ENCODE assay signal across 8 cellular contexts in genomic region chr7:7192798-7193788, GRCh38. TPM values are rescaled to one million over a fixed set of nuclear protein-coding genes. Genes with fewer than 3 reads are reported as not detected.
DNase-seq lines count a peak whose midpoint lies in the region; ATAC-seq, FAIRE-seq and TF ChIP-seq lines count a peak whose summit lies in the region.
"Not testable (repeated sequence)": the region's sequence is repeated elsewhere in the genome, so short reads cannot be mapped to it uniquely, and the experiment has no call there.

No MANE protein-coding gene starts in this region.

- 89% methylated on average over 4 of the region's 4 CpGs for WGBS in K562 (ENCODE audit: insufficient coverage, low coverage, missing lambda C conversion rate)

- not testable (repeated sequence) for H3K27ac ChIP-seq in CD8-positive, alpha-beta T cell (ENCODE audit: low read depth, low read length); K562 (ENCODE audit: extremely low read depth, low read depth, low read length)

- peak overlapping the region; percentile 83 for H3K27ac Mint-ChIP-seq in CD8-positive, alpha-beta T cell
- H3K27ac Mint-ChIP-seq in T-helper 1 cell treated with Interleukin-12 subunit alpha and Interleukin-12 subunit beta and Interleukin-4 antibody, amounts not matched to agents 30 μg/mL and 1 μg/mL, for 36 hours: peak overlapping the region; percentile 68
- H3K27ac Mint-ChIP-seq in activated CD4-positive, alpha-beta memory T cell treated with anti-CD3 and anti-CD28 coated beads, Interleukin-2, amount 10 ng/mL, durations not matched to agents 7 days and 5 days: peak overlapping the region; percentile 41
- H3K27ac Mint-ChIP-seq in activated T-helper 2 cell treated with anti-CD3 and anti-CD28 coated beads, Interferon-gamma antibody, Interleukin-2, Interleukin-4, amounts not matched to agents 10 μg/mL and 5 μg/mL and 100 μg/mL, durations not matched to agents 14 hours and 24 hours and 36 hours: peak overlapping the region; percentile 48
- peak overlapping the region in 4 of 6 donors; percentile 5 to 61 (median 24) for H3K27ac Mint-ChIP-seq in naive B cell
- H3K27ac Mint-ChIP-seq in stimulated activated naive CD8-positive, alpha-beta T cell treated with anti-CD3 and anti-CD28 coated beads, Interleukin-15, amount 100 ng/mL, for 72 hours: not testable (repeated sequence)

- TF ChIP-seq POLR2A in K562 (conservative IDR thresholded peaks at IDR 0.05): not testable (repeated sequence)

- H3K27me3 Mint-ChIP-seq in CD8-positive, alpha-beta T cell (ENCODE audit: low read depth); T-helper 1 cell treated with Interleukin-12 subunit alpha and Interleukin-12 subunit beta and Interleukin-4 antibody, amounts not matched to agents 30 μg/mL and 1 μg/mL, for 36 hours (ENCODE audit: low read depth); activated CD4-positive, alpha-beta memory T cell treated with anti-CD3 and anti-CD28 coated beads, Interleukin-2, amount 10 ng/mL, durations not matched to agents 7 days and 5 days; activated T-helper 2 cell treated with anti-CD3 and anti-CD28 coated beads, Interferon-gamma antibody, Interleukin-2, Interleukin-4, amounts not matched to agents 10 μg/mL and 5 μg/mL and 100 μg/mL, durations not matched to agents 14 hours and 24 hours and 36 hours (ENCODE audit: low read depth); naive B cell; stimulated activated naive CD8-positive, alpha-beta T cell treated with anti-CD3 and anti-CD28 coated beads, Interleukin-15, amount 100 ng/mL, for 72 hours: not testable (repeated sequence)

- BruUV-seq in K562 (replicated peaks; lab: Mats Ljungman, UMichigan): not testable (repeated sequence)

- not testable (repeated sequence) for H3K9me1 ChIP-seq in K562 (ENCODE audit: control insufficient read depth, insufficient read depth, low read length)

- not testable (repeated sequence) for H3K27me3 ChIP-seq in CD8-positive, alpha-beta T cell (ENCODE audit: insufficient read depth, low read length); K562 (ENCODE audit: control insufficient read depth in 2 of 2, insufficient read depth in 2 of 2, low read length in 2 of 2)

- H3K9me3 ChIP-seq in CD8-positive, alpha-beta T cell (ENCODE audit: low read length); K562 (replicated peaks; ENCODE audit: control insufficient read depth, insufficient read depth, low read depth, low read length): not testable (repeated sequence)

- TF ChIP-seq EP300 in K562 (IDR thresholded peaks at IDR 0.05; ENCODE audit: low read length): not testable (repeated sequence)

- peaks cover 69% of the 10 kb centered on the region for H3K4me1 Mint-ChIP-seq in CD8-positive, alpha-beta T cell (ENCODE audit: low read depth)
- peaks cover 36% of the 10 kb centered on the region for H3K4me1 Mint-ChIP-seq in T-helper 1 cell treated with Interleukin-12 subunit alpha and Interleukin-12 subunit beta and Interleukin-4 antibody, amounts not matched to agents 30 μg/mL and 1 μg/mL, for 36 hours (ENCODE audit: low read depth)
- H3K4me1 Mint-ChIP-seq in activated CD4-positive, alpha-beta memory T cell treated with anti-CD3 and anti-CD28 coated beads, Interleukin-2, amount 10 ng/mL, durations not matched to agents 7 days and 5 days: peaks cover 45% of the 10 kb centered on the region
- peaks cover 42% of the 10 kb centered on the region for H3K4me1 Mint-ChIP-seq in activated T-helper 2 cell treated with anti-CD3 and anti-CD28 coated beads, Interferon-gamma antibody, Interleukin-2, Interleukin-4, amounts not matched to agents 10 μg/mL and 5 μg/mL and 100 μg/mL, durations not matched to agents 14 hours and 24 hours and 36 hours (ENCODE audit: low read depth)
- H3K4me1 Mint-ChIP-seq in naive B cell: peaks cover 46 to 61% (median 48%) of the 10 kb centered on the region in 3 donors
- peaks cover 41% of the 10 kb centered on the region for H3K4me1 Mint-ChIP-seq in stimulated activated naive CD8-positive, alpha-beta T cell treated with anti-CD3 and anti-CD28 coated beads, Interleukin-15, amount 100 ng/mL, for 72 hours

- not testable (repeated sequence) for H3K4me3 ChIP-seq in CD8-positive, alpha-beta T cell (ENCODE audit: low read depth, low read length); Jurkat, Clone E6-1 (ENCODE audit: low read length); K562

- not testable (repeated sequence) for H4K20me1 ChIP-seq in K562 (replicated peaks; ENCODE audit: control insufficient read depth, insufficient read depth, low read length)

- intact Hi-C loops in CD8-positive, alpha-beta T cell (cut with DNase I, micrococcal nuclease); activated T-helper 2 cell treated with anti-CD3 and anti-CD28 coated beads, Interferon-gamma antibody, Interleukin-2, Interleukin-4, amounts not matched to agents 10 μg/mL and 5 μg/mL and 100 μg/mL, durations not matched to agents 14 hours and 24 hours and 36 hours (cut with micrococcal nuclease); K562 (cut with micrococcal nuclease): not testable (repeated sequence)

- not testable (repeated sequence) for H3K9me3 Mint-ChIP-seq in CD8-positive, alpha-beta T cell; naive B cell; stimulated activated naive CD8-positive, alpha-beta T cell treated with anti-CD3 and anti-CD28 coated beads, Interleukin-15, amount 100 ng/mL, for 72 hours
- peaks cover 10% of the 10 kb centered on the region for H3K9me3 Mint-ChIP-seq in T-helper 1 cell treated with Interleukin-12 subunit alpha and Interleukin-12 subunit beta and Interleukin-4 antibody, amounts not matched to agents 30 μg/mL and 1 μg/mL, for 36 hours
- H3K9me3 Mint-ChIP-seq in activated CD4-positive, alpha-beta memory T cell treated with anti-CD3 and anti-CD28 coated beads, Interleukin-2, amount 10 ng/mL, durations not matched to agents 7 days and 5 days: peaks cover 22% of the 10 kb centered on the region
- peaks cover 39% of the 10 kb centered on the region for H3K9me3 Mint-ChIP-seq in activated T-helper 2 cell treated with anti-CD3 and anti-CD28 coated beads, Interferon-gamma antibody, Interleukin-2, Interleukin-4, amounts not matched to agents 10 μg/mL and 5 μg/mL and 100 μg/mL, durations not matched to agents 14 hours and 24 hours and 36 hours

- H3K4me1 ChIP-seq in CD8-positive, alpha-beta T cell (ENCODE audit: insufficient read depth, low read length): peaks cover 32% of the 10 kb centered on the region
- not testable (repeated sequence) for H3K4me1 ChIP-seq in K562 (replicated peaks in 1 of 2; ENCODE audit: control insufficient read depth in 2 of 2, insufficient read depth in 2 of 2, low read length in 2 of 2)

- TF ChIP-seq CTCF in CD8-positive, alpha-beta T cell (IDR thresholded peaks at IDR 0.05); K562 (IDR thresholded peaks at IDR 0.05 in 2 of 3, conservative IDR thresholded peaks at IDR 0.05 in 1 of 3; ENCODE audit: insufficient read depth in 2 of 3, low read depth in 1 of 3, low read length in 3 of 3): not testable (repeated sequence)

- not testable (repeated sequence) for TF ChIP-seq RAD21 in K562 (CRISPR knock-in tag; conservative IDR thresholded peaks at IDR 0.05 in 1 of 2, IDR thresholded peaks at IDR 0.05 in 1 of 2)

- POLR2A ChIA-PET in CD8-positive, alpha-beta T cell (lab: Charles Lee): interaction anchor here (1.0 kb wide), 1 partner anchor 11 kb away, joined by 3 read pairs; the partner anchor contains the start of gene C1GALT1
- POLR2A ChIA-PET in activated CD4-positive, alpha-beta memory T cell treated with anti-CD3 and anti-CD28 coated beads, Interleukin-2, amount 10 ng/mL, durations not matched to agents 7 days and 5 days (lab: Charles Lee): interaction anchor here (1.5 kb wide), 1 partner anchor 12 kb away, joined by 3 read pairs; no protein-coding TSS in a partner anchor
- POLR2A ChIA-PET in K562 (lab: Yijun Ruan, JAX): not testable (repeated sequence)

- H3K4me3 Mint-ChIP-seq in CD8-positive, alpha-beta T cell: peak overlapping the region; percentile 29
- H3K4me3 Mint-ChIP-seq in T-helper 1 cell treated with Interleukin-12 subunit alpha and Interleukin-12 subunit beta and Interleukin-4 antibody, amounts not matched to agents 30 μg/mL and 1 μg/mL, for 36 hours: peak overlapping the region; percentile 63
- peak overlapping the region; percentile 1 for H3K4me3 Mint-ChIP-seq in activated CD4-positive, alpha-beta memory T cell treated with anti-CD3 and anti-CD28 coated beads, Interleukin-2, amount 10 ng/mL, durations not matched to agents 7 days and 5 days
- peak overlapping the region; percentile 38 for H3K4me3 Mint-ChIP-seq in activated T-helper 2 cell treated with anti-CD3 and anti-CD28 coated beads, Interferon-gamma antibody, Interleukin-2, Interleukin-4, amounts not matched to agents 10 μg/mL and 5 μg/mL and 100 μg/mL, durations not matched to agents 14 hours and 24 hours and 36 hours (ENCODE audit: low read depth)
- H3K4me3 Mint-ChIP-seq in naive B cell: peak overlapping the region in 3 of 8 donors; percentile 31 to 38 (median 37)
- peak overlapping the region; percentile 69 to 74 for H3K4me3 Mint-ChIP-seq in stimulated activated naive CD8-positive, alpha-beta T cell treated with anti-CD3 and anti-CD28 coated beads, Interleukin-15, amount 100 ng/mL, for 72 hours

- H3K9ac ChIP-seq in K562 (ENCODE audit: insufficient read depth in 1 of 2, low read depth in 2 of 2, low read length in 2 of 2): not testable (repeated sequence)

- DNase-seq in CD8-positive, alpha-beta T cell; activated CD4-positive, alpha-beta memory T cell treated with anti-CD3 and anti-CD28 coated beads, Interleukin-2, amount 10 ng/mL, durations not matched to agents 7 days and 5 days; activated T-helper 2 cell treated with anti-CD3 and anti-CD28 coated beads, Interferon-gamma antibody, Interleukin-2, Interleukin-4, amounts not matched to agents 10 μg/mL and 5 μg/mL and 100 μg/mL, durations not matched to agents 14 hours and 24 hours and 36 hours (ENCODE audit: low spot score); K562 (ENCODE audit: extremely low read depth in 1 of 4, low spot score in 3 of 4); naive B cell; stimulated activated naive CD8-positive, alpha-beta T cell treated with anti-CD3 and anti-CD28 coated beads, Interleukin-15, amount 100 ng/mL, for 72 hours: not testable (repeated sequence)
- DNase-seq in Jurkat, Clone E6-1 (ENCODE audit: low read depth, low spot score): peak; percentile 67

- peaks cover 73% of the 10 kb centered on the region for H3K79me2 ChIP-seq in K562 (ENCODE audit: control insufficient read depth, insufficient read depth, low read length)

- CTCF ChIA-PET in CD8-positive, alpha-beta T cell (lab: Charles Lee); K562 (lab: Yijun Ruan, JAX; ENCODE audit: low intra/inter-chr PET ratio): not testable (repeated sequence)
- CTCF ChIA-PET in activated CD4-positive, alpha-beta memory T cell treated with anti-CD3 and anti-CD28 coated beads, Interleukin-2, amount 10 ng/mL, durations not matched to agents 7 days and 5 days (lab: Charles Lee): interaction anchor here (1.3 kb wide), 1 partner anchor 36 kb away, joined by 3 read pairs; no protein-coding TSS in a partner anchor

- in situ Hi-C loops in K562 (cut with MboI): not testable (repeated sequence)

- H3K36me3 Mint-ChIP-seq in CD8-positive, alpha-beta T cell: peaks cover 20% of the 10 kb centered on the region
- peaks cover 33% of the 10 kb centered on the region for H3K36me3 Mint-ChIP-seq in T-helper 1 cell treated with Interleukin-12 subunit alpha and Interleukin-12 subunit beta and Interleukin-4 antibody, amounts not matched to agents 30 μg/mL and 1 μg/mL, for 36 hours (ENCODE audit: low read depth)
- peaks cover 74% of the 10 kb centered on the region for H3K36me3 Mint-ChIP-seq in activated CD4-positive, alpha-beta memory T cell treated with anti-CD3 and anti-CD28 coated beads, Interleukin-2, amount 10 ng/mL, durations not matched to agents 7 days and 5 days (ENCODE audit: low read depth)
- peaks cover 84% of the 10 kb centered on the region for H3K36me3 Mint-ChIP-seq in activated T-helper 2 cell treated with anti-CD3 and anti-CD28 coated beads, Interferon-gamma antibody, Interleukin-2, Interleukin-4, amounts not matched to agents 10 μg/mL and 5 μg/mL and 100 μg/mL, durations not matched to agents 14 hours and 24 hours and 36 hours (ENCODE audit: low read depth)
- H3K36me3 Mint-ChIP-seq in naive B cell: not testable (repeated sequence)

- not testable (repeated sequence) for FAIRE-seq in K562 (lab: Jason Lieb, UNC)

- not testable (repeated sequence) for H2AFZ ChIP-seq in K562 (ENCODE audit: low read depth, low read length)

- not testable (repeated sequence) for H3K36me3 ChIP-seq in CD8-positive, alpha-beta T cell (ENCODE audit: insufficient read depth, low read length); K562 (ENCODE audit: control insufficient read depth, insufficient read depth, low read length)

- not testable (repeated sequence) for H3K4me2 ChIP-seq in K562 (ENCODE audit: insufficient read depth, low read length)

- not testable (repeated sequence) for ATAC-seq in CD8-positive, alpha-beta T cell; K562; naive B cell (ENCODE audit: low read depth in 2 of 2)
- peak; percentile 63 for ATAC-seq in stimulated activated naive CD8-positive, alpha-beta T cell treated with anti-CD3 and anti-CD28 coated beads, Interleukin-15, amount 100 ng/mL, for 72 hours

RNA-seq across cellular contexts. Expression of gene C1GALT1, which starts 10.7 kb away (rescaled TPM):
- total RNA-seq in CD8-positive, alpha-beta T cell: 10 to 100 TPM; 57.4 to 60.7 TPM
- polyA plus RNA-seq in Jurkat, Clone E6-1 (2012; ENCODE audit: insufficient read depth, insufficient read length): 40.3 TPM
- 10 to 100 TPM; 63.4 to 64.1 TPM for total RNA-seq in activated CD4-positive, alpha-beta memory T cell treated with anti-CD3 and anti-CD28 coated beads, Interleukin-2, amount 10 ng/mL, durations not matched to agents 7 days and 5 days
- total RNA-seq in activated T-helper 2 cell treated with anti-CD3 and anti-CD28 coated beads, Interferon-gamma antibody, Interleukin-2, Interleukin-4, amounts not matched to agents 10 μg/mL and 5 μg/mL and 100 μg/mL, durations not matched to agents 14 hours and 24 hours and 36 hours: 37.1 and 37.6 TPM in 2 replicates
- total RNA-seq in K562 (2011; cell fraction: chromatin; rRNA removed; ENCODE audit: low replicate concordance): 25.1 and 117 TPM in 2 replicates
- total RNA-seq in K562 (2011; cell fraction: nucleolus; rRNA removed): 12.7 and 14.6 TPM in 2 replicates
- total RNA-seq in K562 (2011; cell fraction: nucleoplasm; rRNA removed): 37.6 and 62.7 TPM in 2 replicates
- total RNA-seq in K562 (2014; rRNA removed) (15.2 and 22.7 TPM in 2 replicates), K562 (2014; rRNA removed; fragmentation: Illumina TruSeq; extraction: Trizol) (33.2 and 37.5 TPM in 2 replicates), K562 (2015; rRNA removed; fragmentation: Illumina TruSeq; extraction: Trizol) (23.3 and 24.1 TPM in 2 replicates), K562 (2021) (25.3 and 27.8 TPM in 2 replicates)
- polyA plus RNA-seq in K562 (2011; rRNA removed) (23.7 and 30.8 TPM in 2 replicates), K562 (2014; fragmentation: Illumina TruSeq; extraction: Trizol) (16.1 and 25.2 TPM in 2 replicates), K562 (2014; fragmentation: Nextera tagmentation; extraction: Ambion mirVana) (1 to 10 TPM; 5.0 to 6.4 TPM), K562 (2014; rRNA removed) (17.3 and 21.0 TPM in 2 replicates), naive B cell (ENCODE audit: low read depth in 6 of 6) (100 to 1,000 TPM in 1 of 6 donors, 10 to 100 TPM in 5; 56.2 to 102 (median 83.6) TPM)
- polyA plus RNA-seq in K562 (2011; cell fraction: cytosol; rRNA removed): 7.8 and 8.4 TPM in 2 replicates
- 8.5 and 12.2 TPM in 2 replicates for polyA plus RNA-seq in K562 (2011; cell fraction: nucleus; rRNA removed)
- 10.7 and 11.1 TPM in 2 replicates for polyA plus RNA-seq in K562 (2012)
- 35.5 and 54.5 TPM in 2 replicates for polyA minus RNA-seq in K562 (2011; rRNA and poly(A)+ RNA removed)
- 8.3 and 9.4 TPM in 2 replicates for polyA minus RNA-seq in K562 (2011; cell fraction: cytosol; rRNA and poly(A)+ RNA removed)
- polyA minus RNA-seq in K562 (2011; cell fraction: nucleus; rRNA and poly(A)+ RNA removed): 19.1 and 29.2 TPM in 2 replicates
